Comparison of ENCODE assay signal across 1 cellular context in genomic region chr6:116351101-116351500, GRCh38.
TF ChIP-seq lines count a peak whose summit lies in the region.

No MANE protein-coding gene starts in this region.

TF ChIP-seq in IMR-90, 13 proteins besides CTCF, POLR2A, EP300 and RAD21:
- no peak for TF ChIP-seq NFE2L2 (IDR thresholded peaks at IDR 0.05; ENCODE audit: low read depth, low read length)
- no peak for TF ChIP-seq SMC3 (IDR thresholded peaks at IDR 0.05; ENCODE audit: low read depth, low read length)
- no peak for TF ChIP-seq RCOR1 (IDR thresholded peaks at IDR 0.05; ENCODE audit: insufficient replicate concordance, low read length)
- TF ChIP-seq CEBPB (IDR thresholded peaks at IDR 0.05; ENCODE audit: low read depth, low read length), result no peak
- TF ChIP-seq MXI1 (IDR thresholded peaks at IDR 0.05; ENCODE audit: borderline replicate concordance, low read depth, low read length), result no peak
- no peak for TF ChIP-seq RFX5 (IDR thresholded peaks at IDR 0.05; ENCODE audit: low read depth, low read length)
- no peak for TF ChIP-seq CHD1 (IDR thresholded peaks at IDR 0.05; ENCODE audit: low read depth, low read length)
- TF ChIP-seq FOS (IDR thresholded peaks at IDR 0.05; ENCODE audit: low read depth, low read length), result no peak
- TF ChIP-seq ELK1 (IDR thresholded peaks at IDR 0.05; ENCODE audit: borderline replicate concordance, low read depth, low read length), result no peak
